In genomic region chr5:55821731-55822512, GRCh38 we compare ENCODE assay signal across 9 cellular contexts. TPM values are rescaled to one million over a fixed set of nuclear protein-coding genes. Genes with fewer than 3 reads are reported as not detected.
DNase-seq lines count a peak whose midpoint lies in the region; ATAC-seq and TF ChIP-seq lines count a peak whose summit lies in the region.
"Had no signal": no experiment of that assay in that cellular context is flagged by ENCODE, and none has a peak within 500 bp of the region (broad histone marks: within the 10 kb centered on the region; RNA-seq: fewer than 3 reads in every experiment).

No MANE protein-coding gene starts in this region.

- no peaks in the 10 kb centered on the region for H3K36me3 Mint-ChIP-seq in activated T-cell treated with anti-CD3 and anti-CD28 coated beads, Interleukin-2, amount 50 U/mL, for 72 hours (ENCODE audit: insufficient read depth in 2 of 2)

- peak overlapping the region; percentile 58 for H3K4me3 ChIP-seq in psoas muscle

- DNase-seq in EL (peak; percentile 6), foreskin keratinocyte (no peak), psoas muscle (peak in 1 of 2 donors; percentile 15), G401 (ENCODE audit: low spot score) (no peak)
- DNase-seq in activated T-cell treated with anti-CD3 and anti-CD28 coated beads, Interleukin-2, amount 50 U/mL, for 72 hours, result peak; percentile 12 to 30
- DNase-seq: NCI-H1092 treated with DMSO at 0.1 percent for 48 hours had no signal

- H3K36me3 ChIP-seq in psoas muscle (ENCODE audit: insufficient read depth in 1 of 2, low read depth in 1 of 2), result no peaks in the 10 kb centered on the region

- no peak for TF ChIP-seq CTCF in foreskin keratinocyte (conservative IDR thresholded peaks at IDR 0.05)
- no peak for TF ChIP-seq CTCF in psoas muscle (IDR thresholded peaks at IDR 0.05)

- H3K27me3 Mint-ChIP-seq in activated T-cell treated with anti-CD3 and anti-CD28 coated beads, Interleukin-2, amount 50 U/mL, for 72 hours (ENCODE audit: low read depth), result peaks cover 71% of the 10 kb centered on the region

- H3K4me1 ChIP-seq in foreskin keratinocyte (peaks cover 6% of the 10 kb centered on the region), psoas muscle (no peaks in the 10 kb centered on the region)

- no peaks in the 10 kb centered on the region for H3K9me3 ChIP-seq in psoas muscle

- in situ Hi-C loops in G401 (cut with HindIII; ENCODE audit: low sequenced_read_pairs), result no loop called here

- H3K9me3 Mint-ChIP-seq in activated T-cell treated with anti-CD3 and anti-CD28 coated beads, Interleukin-2, amount 50 U/mL, for 72 hours, result no peaks in the 10 kb centered on the region

- H3K27me3 ChIP-seq in foreskin keratinocyte (peaks cover 13% of the 10 kb centered on the region), psoas muscle (ENCODE audit: insufficient read depth in 3 of 3, low read length in 2 of 3) (peaks cover 0 to 40% (median 0%) of the 10 kb centered on the region in 3 donors)

- H3K27ac ChIP-seq in foreskin keratinocyte, result no peak overlapping the region
- no peak overlapping the region for H3K27ac ChIP-seq in psoas muscle

- intact Hi-C loops in psoas muscle (cut with DNase I), result no loop called here

- H3K27ac Mint-ChIP-seq in activated T-cell treated with anti-CD3 and anti-CD28 coated beads, Interleukin-2, amount 50 U/mL, for 72 hours, result no peak overlapping the region

- WGBS in psoas muscle, 3 donors, result 7 to 10% (median 9%) methylated on average over 35 to 45 of the region's 45 CpGs

- H3K4me1 Mint-ChIP-seq in activated T-cell treated with anti-CD3 and anti-CD28 coated beads, Interleukin-2, amount 50 U/mL, for 72 hours (ENCODE audit: low read depth), result peaks cover 5% of the 10 kb centered on the region

- H3K4me3 Mint-ChIP-seq in activated T-cell treated with anti-CD3 and anti-CD28 coated beads, Interleukin-2, amount 50 U/mL, for 72 hours, result peak overlapping the region; percentile 59 to 70

- ATAC-seq in activated T-cell treated with anti-CD3 and anti-CD28 coated beads, Interleukin-2, amount 50 U/mL, for 72 hours (replicated peaks in 1 of 2), result peak; percentile 54 to 63
- ATAC-seq in foreskin keratinocyte (peak; percentile 71), psoas muscle (peak in 2 of 4 donors; percentile 53 to 57), HG02610 (IDR thresholded peaks at IDR 0.05; ENCODE audit: unreplicated experiment) (no peak), GM18511 (IDR thresholded peaks at IDR 0.05; ENCODE audit: unreplicated experiment) (no peak), HG03432 (IDR thresholded peaks at IDR 0.05; ENCODE audit: unreplicated experiment) (no peak)

RNA-seq across cellular contexts. Expression of gene IL31RA, which starts 29.2 kb away (rescaled TPM):
- 1 to 10 TPM in 1 of 2 donors, under 1 TPM in 1; 0.99 to 3.6 TPM for total RNA-seq in activated T-cell treated with anti-CD3 and anti-CD28 coated beads, Interleukin-2, amount 50 U/mL, for 72 hours
- total RNA-seq in foreskin keratinocyte, result 3.4 and 5.7 TPM in 2 replicates
- 1.0 and 1.7 TPM in 2 replicates for polyA plus RNA-seq in foreskin keratinocyte
- 1 to 10 TPM in 1 of 4 donors, under 1 TPM in 3; 0.15 to 2.0 (median 0.35) TPM for total RNA-seq in psoas muscle
- under 1 TPM in 1 of 3 donors, not detected in 2; 0.04 TPM for polyA plus RNA-seq in psoas muscle
- total RNA-seq in G401 (2014; rRNA removed; shearing (Covaris generic)), result not detected in 2 replicates

Comparison
In these comparisons a context has a peak if more than half of its experiments do, and no peak if none do; other contexts are left out.
1. DNase-seq: peak in EL (single experiment) and activated T-cell treated with anti-CD3 and anti-CD28 coated beads, Interleukin-2, amount 50 U/mL, for 72 hours (2 of 2); none in foreskin keratinocyte (0 of 2) and G401 (single experiment).
2. ATAC-seq: peak in activated T-cell treated with anti-CD3 and anti-CD28 coated beads, Interleukin-2, amount 50 U/mL, for 72 hours (2 of 2) and foreskin keratinocyte (single experiment); none in HG02610 (single experiment), GM18511 (single experiment) and HG03432 (single experiment).